Comparison of ENCODE assay signal across 9 cellular contexts in the genomic region with DNA sequence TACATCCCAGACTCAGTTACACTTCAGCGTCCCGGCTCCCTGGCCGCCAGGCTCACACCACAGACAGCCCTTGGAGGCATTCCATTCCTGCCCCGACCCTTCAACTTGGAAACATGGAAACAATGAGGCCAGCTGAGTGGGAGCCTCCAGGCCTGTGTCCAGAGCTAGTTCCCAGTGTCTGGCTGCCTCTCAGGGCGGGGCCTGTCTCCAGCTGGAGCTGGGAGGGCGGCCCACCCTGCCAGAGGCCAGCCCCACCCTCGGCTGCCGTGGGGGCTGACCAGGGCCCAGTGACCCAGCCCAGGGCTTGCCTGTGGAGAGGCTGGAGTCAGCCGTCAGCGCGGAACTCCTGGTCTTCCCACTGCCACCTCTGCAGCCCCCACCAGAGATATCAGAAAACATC. TPM values are rescaled to one million over a fixed set of nuclear protein-coding genes. Genes with fewer than 3 reads are reported as not detected.
DNase-seq lines count a peak whose midpoint lies in the region; ATAC-seq, FAIRE-seq and TF ChIP-seq lines count a peak whose summit lies in the region.
"Had no signal": no experiment of that assay in that cellular context is flagged by ENCODE, and none has a peak within 500 bp of the region (broad histone marks: within the 10 kb centered on the region; RNA-seq: fewer than 3 reads in every experiment).

No MANE protein-coding gene starts in this region.

- TF ChIP-seq CTCF in K562 (IDR thresholded peaks at IDR 0.05 in 2 of 3, conservative IDR thresholded peaks at IDR 0.05 in 1 of 3; ENCODE audit: insufficient read depth in 2 of 3, low read depth in 1 of 3, low read length in 3 of 3): no peak
- TF ChIP-seq CTCF in prostate gland (IDR thresholded peaks at IDR 0.05): no peak

- H3K27me3 ChIP-seq in K562 (ENCODE audit: control insufficient read depth in 2 of 2, insufficient read depth in 2 of 2, low read length in 2 of 2) (no peaks in the 10 kb centered on the region), right cardiac atrium (ENCODE audit: control insufficient read depth, insufficient read depth) (no peaks in the 10 kb centered on the region), prostate gland (replicated peaks; ENCODE audit: insufficient read depth) (no peaks in the 10 kb centered on the region)

- FAIRE-seq in K562 (lab: Jason Lieb, UNC): no peak

- H3K4me1 ChIP-seq in K562 (replicated peaks in 1 of 2; ENCODE audit: control insufficient read depth in 2 of 2, insufficient read depth in 2 of 2, low read length in 2 of 2) (peaks cover 0 to 71% of the 10 kb centered on the region in 2 experiments; a peak in 2 of 5 replicates), right cardiac atrium (ENCODE audit: control insufficient read depth, insufficient read depth, low read length) (peaks cover 17% of the 10 kb centered on the region), prostate gland (replicated peaks) (peaks cover 55% of the 10 kb centered on the region)

- TF ChIP-seq EP300 in K562 (IDR thresholded peaks at IDR 0.05; ENCODE audit: low read length): no peak

- H4K20me1 ChIP-seq in K562 (replicated peaks; ENCODE audit: control insufficient read depth, insufficient read depth, low read length): no peaks in the 10 kb centered on the region; the same call in 1 of the 2 replicates

- DNase-seq in Ammon's horn (ENCODE audit: low spot score) (peak; percentile 69), K562 (ENCODE audit: extremely low read depth in 1 of 4, low spot score in 3 of 4) (peak in 2 of 4 experiments; percentile 44 to 55), right cardiac atrium (peak; percentile 93 to 96 (median 96)), prostate gland (ENCODE audit: low spot score) (no peak), NCI-H2029 treated with DMSO at 0.1 percent for 48 hours (lab: John Stamatoyannopoulos, UW) (no peak), DMS153 (lab: John Stamatoyannopoulos, UW) (no peak)
- DNase-seq: activated CD8-positive, alpha-beta memory T cell treated with anti-CD3 and anti-CD28 coated beads, Interleukin-2, amount 50 U/mL, for 48 hours had no signal

- H2AFZ ChIP-seq in K562 (ENCODE audit: low read depth, low read length): no peak overlapping the region

- H3K4me3 ChIP-seq in K562 (no peak overlapping the region), right cardiac atrium (ENCODE audit: low read length) (no peak overlapping the region), prostate gland (no peak overlapping the region)

- peak overlapping the region in 1 of 2 experiments; percentile 52; a peak in 1 of 4 replicates for H3K9ac ChIP-seq in K562 (ENCODE audit: insufficient read depth in 1 of 2, low read depth in 2 of 2, low read length in 2 of 2)

- WGBS in K562 (ENCODE audit: insufficient coverage, low coverage, missing lambda C conversion rate): 80% methylated on average over 6 of the region's 11 CpGs
- 13% methylated on average over 11 of the region's 11 CpGs for WGBS in right cardiac atrium
- 41% methylated on average over 9 of the region's 11 CpGs for WGBS in prostate gland

- ATAC-seq in K562 (peak; percentile 44), right cardiac atrium (peak; percentile 92 to 94), HG02938 (IDR thresholded peaks at IDR 0.05; ENCODE audit: unreplicated experiment) (no peak), HG03378 (IDR thresholded peaks at IDR 0.05; ENCODE audit: unreplicated experiment) (no peak)

- POLR2A ChIA-PET in K562 (lab: Yijun Ruan, JAX): interaction anchor here (0.8 to 1.3 kb wide), 2 partner anchors 9 kb away, joined by 3 to 6 read pairs; no protein-coding TSS in a partner anchor

- H3K27ac ChIP-seq in K562 (ENCODE audit: extremely low read depth, low read depth, low read length) (no peak overlapping the region), right cardiac atrium (ENCODE audit: low read length) (peak overlapping the region; percentile 28), prostate gland (peak overlapping the region; percentile 74 to 94)

- BruUV-seq in K562 (replicated peaks; lab: Mats Ljungman, UMichigan): no TSS peak

- peaks cover 33% of the 10 kb centered on the region; the same call in 1 of the 3 replicates for H3K36me3 ChIP-seq in K562 (ENCODE audit: control insufficient read depth, insufficient read depth, low read length)
- peaks cover 0 to 5% of the 10 kb centered on the region in 2 donors for H3K36me3 ChIP-seq in prostate gland

- H3K9me3 ChIP-seq in K562 (replicated peaks; ENCODE audit: control insufficient read depth, insufficient read depth, low read depth, low read length) (no peaks in the 10 kb centered on the region), right cardiac atrium (ENCODE audit: control insufficient read depth, low read length) (no peaks in the 10 kb centered on the region), prostate gland (no peaks in the 10 kb centered on the region)

- H3K4me2 ChIP-seq in K562 (ENCODE audit: insufficient read depth, low read length): no peak overlapping the region

- in situ Hi-C loops in K562 (cut with MboI): no loop called here

- no peaks in the 10 kb centered on the region for H3K79me2 ChIP-seq in K562 (ENCODE audit: control insufficient read depth, insufficient read depth, low read length)

- no peak for TF ChIP-seq RAD21 in K562 (CRISPR knock-in tag; conservative IDR thresholded peaks at IDR 0.05 in 1 of 2, IDR thresholded peaks at IDR 0.05 in 1 of 2)

- TF ChIP-seq POLR2A in K562 (conservative IDR thresholded peaks at IDR 0.05) (no peak), prostate gland (IDR thresholded peaks at IDR 0.05) (no peak)

- no peaks in the 10 kb centered on the region for H3K9me1 ChIP-seq in K562 (ENCODE audit: control insufficient read depth, insufficient read depth, low read length)

- intact Hi-C loops in K562 (cut with micrococcal nuclease) (no loop called here), right cardiac atrium (cut with DNase I) (no loop called here), prostate gland (cut with DNase I) (loop anchor here (5.0 kb wide), 1 partner anchor 38 kb away; a partner anchor contains a TSS)

- CTCF ChIA-PET in K562 (lab: Yijun Ruan, JAX; ENCODE audit: low intra/inter-chr PET ratio): no interaction called here

TF ChIP-seq in K562, 482 proteins besides CTCF, POLR2A, EP300 and RAD21 (continues in another document):
- no peak for TF ChIP-seq ZNF143 (CRISPR knock-in tag; IDR thresholded peaks at IDR 0.05)
- TF ChIP-seq, protein P1, sequence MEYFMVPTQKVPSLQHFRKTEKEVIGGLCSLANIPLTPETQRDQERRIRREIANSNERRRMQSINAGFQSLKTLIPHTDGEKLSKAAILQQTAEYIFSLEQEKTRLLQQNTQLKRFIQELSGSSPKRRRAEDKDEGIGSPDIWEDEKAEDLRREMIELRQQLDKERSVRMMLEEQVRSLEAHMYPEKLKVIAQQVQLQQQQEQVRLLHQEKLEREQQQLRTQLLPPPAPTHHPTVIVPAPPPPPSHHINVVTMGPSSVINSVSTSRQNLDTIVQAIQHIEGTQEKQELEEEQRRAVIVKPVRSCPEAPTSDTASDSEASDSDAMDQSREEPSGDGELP (CRISPR knock-in tag; IDR thresholded peaks at IDR 0.05; ENCODE audit: borderline replicate concordance): peak; percentile 44; the same call in 1 of the 2 replicates
- TF ChIP-seq NONO (IDR thresholded peaks at IDR 0.05; ENCODE audit: low read depth in 2 of 2, low read length in 1 of 2): no peak
- TF ChIP-seq YY1 (IDR thresholded peaks at IDR 0.05; ENCODE audit: borderline replicate concordance in 1 of 3, control insufficient read depth in 1 of 3, extremely low read depth in 1 of 3, insufficient read depth in 3 of 3, insufficient read length in 1 of 3, insufficient replicate concordance in 2 of 3, low read depth in 1 of 3, low read length in 2 of 3): no peak
- no peak for TF ChIP-seq E2F3 (CRISPR knock-in tag; IDR thresholded peaks at IDR 0.05)

RNA-seq across cellular contexts. Expression of a gene that starts 37.4 kb away (rescaled TPM):
- total RNA-seq in K562 (2011; cell fraction: chromatin; rRNA removed; ENCODE audit: low replicate concordance): 8.1 and 12.5 TPM in 2 replicates
- total RNA-seq in K562 (2011; cell fraction: nucleolus; rRNA removed): 8.2 and 12.8 TPM in 2 replicates
- total RNA-seq in K562 (2011; cell fraction: nucleoplasm; rRNA removed): 7.3 and 9.4 TPM in 2 replicates
- total RNA-seq in K562 (2014; rRNA removed) (0.65 and 1.1 TPM in 2 replicates), K562 (2014; rRNA removed; fragmentation: Illumina TruSeq; extraction: Trizol) (0.54 and 0.69 TPM in 2 replicates), K562 (2015; rRNA removed; fragmentation: Illumina TruSeq; extraction: Trizol) (0.57 and 0.83 TPM in 2 replicates), K562 (2021) (1.4 and 1.8 TPM in 2 replicates), right cardiac atrium (10 to 100 TPM; 12.2 to 27.4 (median 14.2) TPM), prostate gland (100 to 1,000 TPM; 107 to 134 TPM)
- polyA plus RNA-seq in K562 (2011; rRNA removed) (2.2 and 4.8 TPM in 2 replicates), K562 (2014; fragmentation: Illumina TruSeq; extraction: Trizol) (0.74 and 1.1 TPM in 2 replicates), K562 (2014; fragmentation: Nextera tagmentation; extraction: Ambion mirVana) (under 1 TPM; 0.21 to 0.27 TPM), K562 (2014; rRNA removed) (0.77 and 0.84 TPM in 2 replicates), right cardiac atrium (9.6 TPM)
- 2.3 and 4.7 TPM in 2 replicates for polyA plus RNA-seq in K562 (2011; cell fraction: cytosol; rRNA removed)
- polyA plus RNA-seq in K562 (2011; cell fraction: nucleus; rRNA removed): 4.1 and 5.8 TPM in 2 replicates
- 1.4 and 2.4 TPM in 2 replicates for polyA plus RNA-seq in K562 (2012)
- polyA minus RNA-seq in K562 (2011; rRNA and poly(A)+ RNA removed): 0.60 and 0.87 TPM in 2 replicates
- polyA minus RNA-seq in K562 (2011; cell fraction: cytosol; rRNA and poly(A)+ RNA removed): 2.3 and 3.7 TPM in 2 replicates
- 1.8 and 4.2 TPM in 2 replicates for polyA minus RNA-seq in K562 (2011; cell fraction: nucleus; rRNA and poly(A)+ RNA removed)

RNA-seq across cellular contexts. Expression of a gene that starts 39.1 kb away (rescaled TPM):
- 63.5 and 142 TPM in 2 replicates for total RNA-seq in K562 (2011; cell fraction: chromatin; rRNA removed; ENCODE audit: low replicate concordance)
- 94.5 and 102 TPM in 2 replicates for total RNA-seq in K562 (2011; cell fraction: nucleolus; rRNA removed)
- total RNA-seq in K562 (2011; cell fraction: nucleoplasm; rRNA removed): 48.0 and 62.1 TPM in 2 replicates
- 162 and 230 TPM in 2 replicates for total RNA-seq in K562 (2014; rRNA removed)
- 27.2 and 30.4 TPM in 2 replicates for total RNA-seq in K562 (2014; rRNA removed; fragmentation: Illumina TruSeq; extraction: Trizol)
- total RNA-seq in K562 (2015; rRNA removed; fragmentation: Illumina TruSeq; extraction: Trizol): 67.9 and 70.4 TPM in 2 replicates
- 134 and 148 TPM in 2 replicates for total RNA-seq in K562 (2021)
- 68.2 and 72.3 TPM in 2 replicates for polyA plus RNA-seq in K562 (2011; rRNA removed)
- 113 and 437 TPM in 2 replicates for polyA plus RNA-seq in K562 (2011; cell fraction: cytosol; rRNA removed)
- 168 and 330 TPM in 2 replicates for polyA plus RNA-seq in K562 (2011; cell fraction: nucleus; rRNA removed)
- polyA plus RNA-seq in K562 (2012): 113 and 126 TPM in 2 replicates
- 64.0 and 116 TPM in 2 replicates for polyA plus RNA-seq in K562 (2014; fragmentation: Illumina TruSeq; extraction: Trizol)
- 10 to 100 TPM; 14.5 to 20.0 TPM for polyA plus RNA-seq in K562 (2014; fragmentation: Nextera tagmentation; extraction: Ambion mirVana)
- polyA plus RNA-seq in K562 (2014; rRNA removed): 111 and 118 TPM in 2 replicates
- polyA minus RNA-seq in K562 (2011; rRNA and poly(A)+ RNA removed): 33.8 and 54.2 TPM in 2 replicates
- 135 and 154 TPM in 2 replicates for polyA minus RNA-seq in K562 (2011; cell fraction: cytosol; rRNA and poly(A)+ RNA removed)
- polyA minus RNA-seq in K562 (2011; cell fraction: nucleus; rRNA and poly(A)+ RNA removed): 39.7 and 56.8 TPM in 2 replicates
- total RNA-seq in right cardiac atrium: 100 to 1,000 TPM; 123 to 145 (median 134) TPM
- polyA plus RNA-seq in right cardiac atrium: 119 TPM
- total RNA-seq in prostate gland: 100 to 1,000 TPM; 173 to 264 TPM

Comparison
In these comparisons a context has a peak if more than half of its experiments do, and no peak if none do; other contexts are left out.
1. DNase-seq: peak in Ammon's horn (single experiment) and right cardiac atrium (3 of 3); none in prostate gland (single experiment), NCI-H2029 treated with DMSO at 0.1 percent for 48 hours (single experiment) and DMS153 (single experiment).
2. ATAC-seq: peak in K562 (single experiment) and right cardiac atrium (2 of 2); none in HG02938 (single experiment) and HG03378 (single experiment).